2 cellular contexts compared by ENCODE assay signal in genomic region chr11:78156081-78156844, GRCh38.
A peak's percentile ranks its signal among the peaks of the same experiment; 100 is the strongest.
TF ChIP-seq lines count a peak whose summit lies in the region.

No MANE protein-coding gene starts in this region.

TF ChIP-seq in SK-N-SH, 30 proteins besides CTCF, POLR2A, EP300 and RAD21:
- TF ChIP-seq PBX3 (IDR thresholded peaks at IDR 0.05) (peak; percentile 4; the same call in 1 of the 2 replicates), TCF12 (IDR thresholded peaks at IDR 0.05) (peak; percentile 39; the same call in 1 of the 2 replicates), MAX (IDR thresholded peaks at IDR 0.05; ENCODE audit: low read depth) (no peak)

TF ChIP-seq in endothelial cell of umbilical vein, 7 proteins besides CTCF, POLR2A, EP300 and RAD21:
- TF ChIP-seq GATA2 (IDR thresholded peaks at IDR 0.05; ENCODE audit: insufficient read depth, insufficient read length, low read depth, low read length) (no peak), POLR2AphosphoS5 (IDR thresholded peaks at IDR 0.05; ENCODE audit: insufficient read depth, low read depth, low read length) (no peak), JUN (IDR thresholded peaks at IDR 0.05; ENCODE audit: borderline replicate concordance, insufficient read depth, insufficient read length, low read depth) (no peak), MAX (IDR thresholded peaks at IDR 0.05; ENCODE audit: insufficient read depth, insufficient read length) (no peak), EZH2 (IDR thresholded peaks at IDR 0.05; ENCODE audit: borderline replicate concordance, low read depth, low read length, severe bottlenecking) (no peak), FOS (IDR thresholded peaks at IDR 0.05; ENCODE audit: borderline replicate concordance, insufficient read depth, low read length) (no peak), MYC (IDR thresholded peaks at IDR 0.05; ENCODE audit: low read depth, low read length) (no peak)
